In genomic region chr9:121445986-121446385, GRCh38 we compare ENCODE assay signal across 15 cellular contexts. TPM values are rescaled to one million over a fixed set of nuclear protein-coding genes. Genes with fewer than 3 reads are reported as not detected.
DNase-seq lines count a peak whose midpoint lies in the region; ATAC-seq and TF ChIP-seq lines count a peak whose summit lies in the region.
"Had no signal": no experiment of that assay in that cellular context is flagged by ENCODE, and none has a peak within 500 bp of the region (broad histone marks: within the 10 kb centered on the region; RNA-seq: fewer than 3 reads in every experiment).

No MANE protein-coding gene starts in this region.

- no peak overlapping the region for H3K27ac Mint-ChIP-seq in naive thymus-derived CD4-positive, alpha-beta T cell

- no peak for TF ChIP-seq EP300 in Ishikawa (IDR thresholded peaks at IDR 0.05; ENCODE audit: borderline replicate concordance)

- H3K4me3 ChIP-seq in WERI-Rb-1 (ENCODE audit: low read depth, low read length) (no peak overlapping the region), retinal pigment epithelial cell (ENCODE audit: low read length) (no peak overlapping the region), coronary artery (no peak overlapping the region)
- H3K4me3 ChIP-seq in naive thymus-derived CD4-positive, alpha-beta T cell (ENCODE audit: low read length), result no peak overlapping the region
- H3K4me3 ChIP-seq: adrenal gland had no signal

- intact Hi-C loops in naive thymus-derived CD4-positive, alpha-beta T cell (cut with micrococcal nuclease), result no loop called here

- no peak for ATAC-seq in naive thymus-derived CD4-positive, alpha-beta T cell

- no peaks in the 10 kb centered on the region for H3K27me3 ChIP-seq in WERI-Rb-1 (ENCODE audit: insufficient read depth, low read depth, severe bottlenecking)
- H3K27me3 ChIP-seq in naive thymus-derived CD4-positive, alpha-beta T cell (ENCODE audit: control insufficient read depth in 2 of 2, insufficient read depth in 2 of 2, low read length in 2 of 2), result no peaks in the 10 kb centered on the region
- H3K27me3 ChIP-seq: adrenal gland had no signal

- no peaks in the 10 kb centered on the region for H3K9me3 ChIP-seq in WERI-Rb-1 (ENCODE audit: severe bottlenecking)
- H3K9me3 ChIP-seq in naive thymus-derived CD4-positive, alpha-beta T cell (ENCODE audit: control insufficient read depth in 2 of 3, low read length in 3 of 3), result no peaks in the 10 kb centered on the region
- H3K9me3 ChIP-seq: adrenal gland had no signal

- peaks cover 3 to 13% (median 11%) of the 10 kb centered on the region in 7 donors for H3K4me1 Mint-ChIP-seq in naive thymus-derived CD4-positive, alpha-beta T cell
- H3K4me1 Mint-ChIP-seq: naive B cell had no signal

- no peaks in the 10 kb centered on the region for H3K36me3 Mint-ChIP-seq in naive thymus-derived CD4-positive, alpha-beta T cell
- H3K36me3 Mint-ChIP-seq: naive B cell had no signal

- H3K4me3 Mint-ChIP-seq in naive thymus-derived CD4-positive, alpha-beta T cell, result no peak overlapping the region
- H3K4me3 Mint-ChIP-seq: naive B cell had no signal

- peak; percentile 5 for DNase-seq in activated T-cell treated with anti-CD3 and anti-CD28 coated beads for 48 hours (ENCODE audit: low read depth)
- no peak for DNase-seq in activated T-cell treated with anti-CD3 and anti-CD28 coated beads for 4 hours
- no peak for DNase-seq in WERI-Rb-1
- no peak for DNase-seq in retinal pigment epithelial cell (ENCODE audit: low read depth)
- DNase-seq in naive thymus-derived CD4-positive, alpha-beta T cell, result no peak
- DNase-seq in SKM-1 (lab: John Stamatoyannopoulos, UW; ENCODE audit: unreplicated experiment), result no peak
- no peak for DNase-seq in coronary artery (ENCODE audit: low spot score)
- DNase-seq: adrenal gland; effector CD8-positive, alpha-beta T cell; GOT3; naive B cell; NCI-H1105; stimulated activated naive CD4-positive, alpha-beta T cell treated with Interleukin-2 at 50 U/mL for 16 hours had no signal

- peaks cover 0 to 4% (median 0%) of the 10 kb centered on the region in 11 donors for H3K9me3 Mint-ChIP-seq in naive thymus-derived CD4-positive, alpha-beta T cell
- H3K9me3 Mint-ChIP-seq: naive B cell had no signal

- TF ChIP-seq CTCF in WERI-Rb-1 (IDR thresholded peaks at IDR 0.05; ENCODE audit: low read depth, low read length), result peak; percentile 50
- TF ChIP-seq CTCF in retinal pigment epithelial cell (conservative IDR thresholded peaks at IDR 0.05; ENCODE audit: low read depth, low read length), result peak; percentile 23
- no peak for TF ChIP-seq CTCF in coronary artery (IDR thresholded peaks at IDR 0.05)

- CTCF ChIA-PET in naive thymus-derived CD4-positive, alpha-beta T cell (lab: Charles Lee), result no interaction called here

- POLR2A ChIA-PET in naive thymus-derived CD4-positive, alpha-beta T cell (lab: Charles Lee), result no interaction called here

- TF ChIP-seq RAD21 in Ishikawa (IDR thresholded peaks at IDR 0.05; ENCODE audit: low read depth), result peak; percentile 77

- H3K36me3 ChIP-seq in WERI-Rb-1, result no peaks in the 10 kb centered on the region
- no peaks in the 10 kb centered on the region for H3K36me3 ChIP-seq in naive thymus-derived CD4-positive, alpha-beta T cell (ENCODE audit: control insufficient read depth in 2 of 3, insufficient read depth in 3 of 3, low read length in 3 of 3)
- H3K36me3 ChIP-seq: adrenal gland had no signal

- H3K27ac ChIP-seq in WERI-Rb-1 (no peak overlapping the region), coronary artery (no peak overlapping the region)
- H3K27ac ChIP-seq in naive thymus-derived CD4-positive, alpha-beta T cell (ENCODE audit: low read depth, low read length), result no peak overlapping the region
- H3K27ac ChIP-seq: adrenal gland had no signal

- peaks cover 6 to 70% (median 19%) of the 10 kb centered on the region in 5 donors for H3K27me3 Mint-ChIP-seq in naive thymus-derived CD4-positive, alpha-beta T cell

- H3K4me1 ChIP-seq in naive thymus-derived CD4-positive, alpha-beta T cell (ENCODE audit: control insufficient read depth in 2 of 2, insufficient read depth in 2 of 2, low read length in 2 of 2), result no peaks in the 10 kb centered on the region
- H3K4me1 ChIP-seq: adrenal gland had no signal

TF ChIP-seq in Ishikawa, 13 proteins besides CTCF, POLR2A, EP300 and RAD21:
- TF ChIP-seq YY1 (IDR thresholded peaks at IDR 0.05; ENCODE audit: low read depth), result no peak
- no peak for TF ChIP-seq ZBTB7A (IDR thresholded peaks at IDR 0.05; ENCODE audit: low read depth)
- TF ChIP-seq FOXM1 (IDR thresholded peaks at IDR 0.05; ENCODE audit: borderline replicate concordance, low read depth), result no peak
- no peak for TF ChIP-seq TAF1 (IDR thresholded peaks at IDR 0.05; ENCODE audit: low read depth)
- TF ChIP-seq EGR1 (IDR thresholded peaks at IDR 0.05), result no peak
- TF ChIP-seq CREB1 (IDR thresholded peaks at IDR 0.05; ENCODE audit: low read depth), result no peak

RNA-seq across cellular contexts. Expression of gene GGTA1, which starts 53.7 kb away (rescaled TPM):
- 1 to 10 TPM in 1 of 5 experiments, not detected in 4; 1.2 TPM for total RNA-seq in naive thymus-derived CD4-positive, alpha-beta T cell
- not detected for polyA plus RNA-seq in naive thymus-derived CD4-positive, alpha-beta T cell
- polyA plus RNA-seq: BJ had no signal
